In the genomic region with DNA sequence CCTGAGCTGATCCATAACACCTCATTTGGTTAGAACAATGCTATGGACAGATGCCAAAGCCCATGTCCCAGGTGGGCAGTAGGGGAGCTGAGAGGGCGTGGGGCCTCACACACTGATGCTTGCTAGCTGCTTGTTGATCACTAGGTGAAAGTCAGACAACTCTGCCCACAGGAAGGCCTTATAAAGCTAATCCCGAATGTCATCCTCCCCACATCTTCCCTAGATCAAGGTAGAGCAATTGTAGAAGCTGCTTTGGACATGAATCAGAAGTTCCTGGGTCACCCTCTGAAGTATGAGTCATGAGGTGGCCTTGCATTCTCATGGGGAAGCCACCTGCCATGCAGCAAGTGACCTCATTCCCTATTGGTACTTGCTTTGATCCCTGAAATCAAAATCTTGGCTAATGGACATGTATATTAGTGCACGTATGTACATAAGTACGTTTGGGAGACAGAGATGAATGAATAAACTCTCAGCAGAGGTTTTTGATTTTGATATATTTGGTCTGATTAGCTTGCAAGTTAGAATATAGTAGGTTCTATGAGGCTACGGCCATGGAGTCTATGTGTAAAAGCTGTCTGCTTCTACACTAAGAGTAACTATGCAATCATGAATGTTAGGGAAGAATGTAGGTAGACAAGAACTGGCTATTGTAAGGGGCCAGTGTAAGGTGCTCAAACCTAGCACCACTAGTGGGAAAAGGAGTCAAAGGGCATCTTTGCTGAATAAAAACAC, we compare ENCODE assay signal across 1 cellular context.
A peak's percentile ranks its signal among the peaks of the same experiment; 100 is the strongest.
TF ChIP-seq lines count a peak whose summit lies in the region.

No MANE protein-coding gene starts in this region.

TF ChIP-seq in K562, 482 proteins besides CTCF, POLR2A, EP300 and RAD21 (continued from another document):
- TF ChIP-seq, protein P1, sequence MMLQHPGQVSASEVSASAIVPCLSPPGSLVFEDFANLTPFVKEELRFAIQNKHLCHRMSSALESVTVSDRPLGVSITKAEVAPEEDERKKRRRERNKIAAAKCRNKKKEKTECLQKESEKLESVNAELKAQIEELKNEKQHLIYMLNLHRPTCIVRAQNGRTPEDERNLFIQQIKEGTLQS (IDR thresholded peaks at IDR 0.05), result peak; percentile 17; the same call in 1 of the 2 replicates
- TF ChIP-seq, protein P1 (CRISPR knock-in tag; conservative IDR thresholded peaks at IDR 0.05), result no peak
- no peak for TF ChIP-seq MCM5 (IDR thresholded peaks at IDR 0.05; ENCODE audit: low read depth)
TF ChIP-seq in K562: peak in this region for 2.
